18 cellular contexts compared by ENCODE assay signal in genomic region chr1:160340146-160340545, GRCh38. TPM values are rescaled to one million over a fixed set of nuclear protein-coding genes. Genes with fewer than 3 reads are reported as not detected.
A peak's percentile ranks its signal among the peaks of the same experiment; 100 is the strongest.
DNase-seq lines count a peak whose midpoint lies in the region; ATAC-seq, FAIRE-seq and TF ChIP-seq lines count a peak whose summit lies in the region.
"Had no signal": no experiment of that assay in that cellular context is flagged by ENCODE, and none has a peak within 500 bp of the region (broad histone marks: within the 10 kb centered on the region; RNA-seq: fewer than 3 reads in every experiment).

No MANE protein-coding gene starts in this region.

- H3K4me3 Mint-ChIP-seq in CD8-positive, alpha-beta memory T cell: peak overlapping the region in 1 of 7 donors; percentile 98
- H3K4me3 Mint-ChIP-seq in astrocyte (ENCODE audit: unreplicated experiment) (peak overlapping the region; percentile 100), naive B cell (peak overlapping the region in 1 of 8 donors; percentile 96)

- H3K9me3 Mint-ChIP-seq in CD8-positive, alpha-beta memory T cell: no peaks in the 10 kb centered on the region
- no peaks in the 10 kb centered on the region for H3K9me3 Mint-ChIP-seq in astrocyte (ENCODE audit: unreplicated experiment)
- no peaks in the 10 kb centered on the region for H3K9me3 Mint-ChIP-seq in naive B cell
- H3K9me3 Mint-ChIP-seq: activated T-cell treated with anti-CD3 and anti-CD28 coated beads, Interleukin-2, amount 50 U/mL, for 4 hours; naive thymus-derived CD8-positive, alpha-beta T cell had no signal

- no peaks in the 10 kb centered on the region for H3K27me3 ChIP-seq in CD8-positive, alpha-beta memory T cell (ENCODE audit: insufficient read depth, low read length, poor library complexity, severe bottlenecking)
- no peaks in the 10 kb centered on the region for H3K27me3 ChIP-seq in astrocyte (ENCODE audit: insufficient read depth, low read length)
- H3K27me3 ChIP-seq: thyroid gland had no signal

- no peak for DNase-seq in CD8-positive, alpha-beta memory T cell
- DNase-seq in astrocyte (ENCODE audit: low read depth) (no peak), naive B cell (no peak), HuH-7.5 (ENCODE audit: low spot score) (no peak)
- DNase-seq: activated CD4-positive, alpha-beta T cell treated with anti-CD3 and anti-CD28 coated beads for 4 hours; activated T-cell treated with anti-CD3 and anti-CD28 coated beads, Interleukin-2, amount 50 U/mL, for 4 hours; aorta; left ventricle myocardium superior; naive thymus-derived CD8-positive, alpha-beta T cell; NCI-H2227 treated with DMSO at 0.1 percent for 48 hours; SHP77; stimulated activated CD4-positive, alpha-beta T cell treated with anti-CD3 and anti-CD28 coated beads, Interleukin-1b, Interleukin-23, amount 100 ng/mL, for 48 hours; T1000; thyroid gland had no signal

- ATAC-seq in naive B cell (ENCODE audit: low read depth in 2 of 2): no peak
- ATAC-seq in GM19452 (IDR thresholded peaks at IDR 0.05; ENCODE audit: unreplicated experiment): no peak
- ATAC-seq in HG03457 (IDR thresholded peaks at IDR 0.05; ENCODE audit: unreplicated experiment): no peak
- ATAC-seq: activated T-cell treated with anti-CD3 and anti-CD28 coated beads, Interleukin-2, amount 50 U/mL, for 4 hours; left ventricle myocardium superior; naive thymus-derived CD8-positive, alpha-beta T cell had no signal

- CTCF ChIA-PET in CD8-positive, alpha-beta memory T cell (lab: Charles Lee): interaction anchor here (1.6 kb wide), 1 partner anchor 11 kb away, joined by 6 read pairs; no protein-coding TSS in a partner anchor

- peaks cover 0 to 4% of the 10 kb centered on the region in 2 donors for H3K27me3 Mint-ChIP-seq in CD8-positive, alpha-beta memory T cell
- H3K27me3 Mint-ChIP-seq in astrocyte (ENCODE audit: low read depth, unreplicated experiment): no peaks in the 10 kb centered on the region
- H3K27me3 Mint-ChIP-seq in naive B cell: no peaks in the 10 kb centered on the region
- H3K27me3 Mint-ChIP-seq: naive thymus-derived CD8-positive, alpha-beta T cell had no signal

- peak overlapping the region; percentile 100 for H3K9ac ChIP-seq in astrocyte (ENCODE audit: low read length)
- H3K9ac ChIP-seq: KMS-11 had no signal

- H3K4me1 Mint-ChIP-seq in CD8-positive, alpha-beta memory T cell: peaks cover 63 to 73% (median 63%) of the 10 kb centered on the region in 3 donors
- H3K4me1 Mint-ChIP-seq in astrocyte (ENCODE audit: low read depth, unreplicated experiment) (peaks cover 30% of the 10 kb centered on the region), naive B cell (peaks cover 22 to 41% (median 29%) of the 10 kb centered on the region in 3 donors)

- H2AFZ ChIP-seq in astrocyte (ENCODE audit: low read depth, low read length): no peak overlapping the region

- peaks cover 17% of the 10 kb centered on the region for H3K36me3 ChIP-seq in CD8-positive, alpha-beta memory T cell (ENCODE audit: insufficient read depth, low read length)
- H3K36me3 ChIP-seq in astrocyte (ENCODE audit: insufficient read depth, low read length): peaks cover 30% of the 10 kb centered on the region

- no peaks in the 10 kb centered on the region for H3K9me3 ChIP-seq in CD8-positive, alpha-beta memory T cell (ENCODE audit: low read length)
- H3K9me3 ChIP-seq in astrocyte (ENCODE audit: insufficient read depth, low read depth, low read length): no peaks in the 10 kb centered on the region
- H3K9me3 ChIP-seq: HAP-1, thyroid gland had no signal

- peaks cover 96% of the 10 kb centered on the region for H3K79me2 ChIP-seq in astrocyte (ENCODE audit: insufficient read depth, low read length)

- H3K27ac ChIP-seq in CD8-positive, alpha-beta memory T cell (ENCODE audit: low read depth, low read length): no peak overlapping the region
- no peak overlapping the region for H3K27ac ChIP-seq in astrocyte (ENCODE audit: low read depth, low read length)
- H3K27ac ChIP-seq: KMS-11, thyroid gland had no signal

- TF ChIP-seq CTCF in astrocyte (IDR thresholded peaks at IDR 0.05; ENCODE audit: insufficient read depth, low read depth, low read length): no peak

- no peak overlapping the region for H3K4me3 ChIP-seq in CD8-positive, alpha-beta memory T cell (ENCODE audit: low read length)
- no peak overlapping the region for H3K4me3 ChIP-seq in astrocyte (ENCODE audit: insufficient read depth, low read depth, low read length)
- H3K4me3 ChIP-seq: HAP-1, thyroid gland had no signal

- H3K36me3 Mint-ChIP-seq in CD8-positive, alpha-beta memory T cell: peaks cover 8 to 72% (median 8%) of the 10 kb centered on the region in 3 donors
- H3K36me3 Mint-ChIP-seq in astrocyte (ENCODE audit: low read depth, unreplicated experiment) (peaks cover 6% of the 10 kb centered on the region), naive B cell (peaks cover 24 to 27% of the 10 kb centered on the region in 2 donors)

- POLR2A ChIA-PET in CD8-positive, alpha-beta memory T cell (lab: Charles Lee): no interaction called here

- peaks cover 22% of the 10 kb centered on the region for H3K4me1 ChIP-seq in CD8-positive, alpha-beta memory T cell (ENCODE audit: insufficient read depth, low read length)
- H3K4me1 ChIP-seq in astrocyte (ENCODE audit: insufficient read depth, low read length): peaks cover 17% of the 10 kb centered on the region

- peak overlapping the region; percentile 94 for H3K4me2 ChIP-seq in astrocyte (ENCODE audit: low read length)
- H3K4me2 ChIP-seq: KMS-11 had no signal

- H4K20me1 ChIP-seq in astrocyte (ENCODE audit: insufficient read depth, low read length): peaks cover 68% of the 10 kb centered on the region

- H3K27ac Mint-ChIP-seq in CD8-positive, alpha-beta memory T cell: peak overlapping the region; percentile 12 to 100 (median 86)
- H3K27ac Mint-ChIP-seq in astrocyte (ENCODE audit: unreplicated experiment): no peak overlapping the region
- peak overlapping the region in 4 of 6 donors; percentile 60 to 100 (median 82) for H3K27ac Mint-ChIP-seq in naive B cell

- FAIRE-seq in astrocyte (lab: Jason Lieb, UNC): no peak

RNA-seq across cellular contexts. Expression of gene COPA, which starts 2.9 kb away (rescaled TPM):
- 100 to 1,000 TPM; 129 to 139 TPM for total RNA-seq in CD8-positive, alpha-beta memory T cell
- 121 TPM for polyA plus RNA-seq in CD8-positive, alpha-beta memory T cell
- total RNA-seq in astrocyte: 281 and 305 TPM in 2 replicates
- polyA plus RNA-seq in naive B cell (ENCODE audit: low read depth in 6 of 6): 100 to 1,000 TPM; 107 to 130 (median 119) TPM

RNA-seq across cellular contexts. Expression of gene NCSTN, which starts 3.0 kb away (rescaled TPM):
- total RNA-seq in CD8-positive, alpha-beta memory T cell: 10 to 100 TPM; 58.7 to 61.3 TPM
- 74.4 TPM for polyA plus RNA-seq in CD8-positive, alpha-beta memory T cell
- 171 and 187 TPM in 2 replicates for total RNA-seq in astrocyte
- 100 to 1,000 TPM in 1 of 6 donors, 10 to 100 TPM in 5; 81.1 to 182 (median 89.3) TPM for polyA plus RNA-seq in naive B cell (ENCODE audit: low read depth in 6 of 6)

RNA-seq across cellular contexts. Expression of gene NHLH1, which starts 26.7 kb away (rescaled TPM):
- under 1 TPM; 0.38 to 0.48 TPM for total RNA-seq in CD8-positive, alpha-beta memory T cell
- not detected for polyA plus RNA-seq in CD8-positive, alpha-beta memory T cell
- 0.55 and 0.70 TPM in 2 replicates for total RNA-seq in astrocyte
- polyA plus RNA-seq in naive B cell (ENCODE audit: low read depth in 6 of 6): not detected
- total RNA-seq: left ventricle myocardium superior, thyroid gland had no signal
- polyA plus RNA-seq: aorta; naive thymus-derived CD8-positive, alpha-beta T cell had no signal

RNA-seq across cellular contexts. Expression of gene PEX19, which starts 55.2 kb away (rescaled TPM):
- 10 to 100 TPM; 56.1 to 57.5 TPM for total RNA-seq in CD8-positive, alpha-beta memory T cell
- 47.7 TPM for polyA plus RNA-seq in CD8-positive, alpha-beta memory T cell
- 59.2 and 64.2 TPM in 2 replicates for total RNA-seq in astrocyte
- polyA plus RNA-seq in naive B cell (ENCODE audit: low read depth in 6 of 6): 100 to 1,000 TPM in 1 of 6 donors, 10 to 100 TPM in 5; 49.2 to 108 (median 57.9) TPM
